ENCODE assay signal across 8 cellular contexts in the genomic region with DNA sequence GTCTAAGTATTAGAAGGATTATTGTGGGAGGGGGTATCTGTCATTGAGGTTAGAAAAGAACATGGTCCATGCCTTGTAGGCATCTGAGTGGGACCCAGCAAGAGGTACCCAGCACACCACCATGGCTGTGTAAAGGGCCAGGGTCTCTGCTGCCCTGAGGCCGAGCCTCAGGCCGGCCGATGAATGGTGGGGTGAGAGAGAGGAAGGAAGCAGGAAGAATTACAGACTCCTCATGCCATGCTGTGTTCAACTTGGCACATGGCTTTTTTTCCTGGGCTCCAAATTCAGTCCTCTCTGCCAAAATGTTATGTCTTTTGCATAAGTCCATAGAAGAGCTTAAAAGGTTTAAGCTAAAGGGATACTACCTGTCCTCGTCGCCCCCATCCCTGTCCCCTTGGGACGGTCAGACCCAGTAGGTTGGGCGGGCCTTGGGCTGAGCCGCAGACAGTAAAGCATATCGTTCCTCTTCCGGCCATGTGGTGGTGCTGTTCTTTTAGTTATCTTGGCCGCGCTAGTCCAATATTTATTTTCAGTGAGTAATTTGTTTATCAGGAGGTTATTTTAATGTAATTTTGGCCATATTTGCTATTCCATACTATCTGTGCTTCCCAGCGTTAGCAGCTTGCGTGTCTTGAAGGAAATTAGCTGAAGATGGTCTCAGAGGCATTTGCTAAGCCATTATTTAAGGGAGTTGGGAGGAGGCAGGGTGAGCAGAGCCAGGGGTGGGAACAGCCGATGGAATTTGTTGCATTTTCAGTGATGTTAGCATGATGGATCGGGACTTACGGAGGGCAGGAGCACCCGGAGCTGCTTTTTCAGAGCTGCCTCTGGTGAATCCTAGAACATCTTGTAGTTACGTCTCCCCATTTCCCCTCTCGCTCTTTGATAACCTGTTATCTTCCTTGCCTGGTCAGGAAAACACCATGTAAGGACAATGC.
DNase-seq lines count a peak whose midpoint lies in the region; ATAC-seq and TF ChIP-seq lines count a peak whose summit lies in the region.

No MANE protein-coding gene starts in this region.

- no peak for TF ChIP-seq EP300 in Ishikawa (IDR thresholded peaks at IDR 0.05; ENCODE audit: borderline replicate concordance)
- no peak for TF ChIP-seq EP300 in upper lobe of left lung (IDR thresholded peaks at IDR 0.05)

- no peak overlapping the region for H3K27ac ChIP-seq in upper lobe of left lung

- peak; percentile 20 for DNase-seq in AG08396 (ENCODE audit: low spot score)
- peak in 3 of 5 donors; percentile 8 to 16 (median 11) for DNase-seq in T-helper 1 cell
- peak; percentile 60 for DNase-seq in cerebellum (ENCODE audit: low spot score)
- DNase-seq in medulla oblongata (ENCODE audit: extremely low spot score) = peak; percentile 28
- peak in 1 of 2 donors; percentile 23 for DNase-seq in upper lobe of left lung

- peak; percentile 71 for ATAC-seq in GM18909 (IDR thresholded peaks at IDR 0.05; ENCODE audit: poor library complexity, unreplicated experiment)
- peak in 1 of 2 donors; percentile 69 for ATAC-seq in upper lobe of left lung (ENCODE audit: low FRiP score in 2 of 2)
- ATAC-seq in GM21723 (IDR thresholded peaks at IDR 0.05; ENCODE audit: unreplicated experiment) = no peak

- H3K27me3 ChIP-seq in upper lobe of left lung = no peaks in the 10 kb centered on the region

- 15 to 16% methylated on average over 20 of the region's 20 CpGs for WGBS in upper lobe of left lung, 2 donors

- H3K36me3 ChIP-seq in upper lobe of left lung = no peaks in the 10 kb centered on the region

- no peaks in the 10 kb centered on the region for H3K4me1 ChIP-seq in upper lobe of left lung

- no peak overlapping the region for H3K4me3 ChIP-seq in upper lobe of left lung

- peak; percentile 14 to 47 (median 34) for TF ChIP-seq CTCF in upper lobe of left lung (IDR thresholded peaks at IDR 0.05)

- no peak for TF ChIP-seq POLR2A in upper lobe of left lung (IDR thresholded peaks at IDR 0.05)

- no peaks in the 10 kb centered on the region for H3K9me3 ChIP-seq in upper lobe of left lung

- TF ChIP-seq RAD21 in Ishikawa (IDR thresholded peaks at IDR 0.05; ENCODE audit: low read depth) = peak; percentile 72

TF ChIP-seq in Ishikawa, 13 proteins besides CTCF, POLR2A, EP300 and RAD21:
- no peak for TF ChIP-seq ZBTB7A (IDR thresholded peaks at IDR 0.05; ENCODE audit: low read depth)
- no peak for TF ChIP-seq TAF1 (IDR thresholded peaks at IDR 0.05; ENCODE audit: low read depth)
- TF ChIP-seq CEBPB (IDR thresholded peaks at IDR 0.05) = no peak
- TF ChIP-seq TEAD4 (IDR thresholded peaks at IDR 0.05) = no peak
- no peak for TF ChIP-seq EGR1 (IDR thresholded peaks at IDR 0.05)
TF ChIP-seq in Ishikawa: peak in this region for 0.
